Comparison of ENCODE assay signal across 17 cellular contexts in genomic region chr2:89767581-89768435, GRCh38.
DNase-seq lines count a peak whose midpoint lies in the region; ATAC-seq, FAIRE-seq and TF ChIP-seq lines count a peak whose summit lies in the region.
"Had no signal": no experiment of that assay in that cellular context is flagged by ENCODE, and none has a peak within 500 bp of the region (broad histone marks: within the 10 kb centered on the region; RNA-seq: fewer than 3 reads in every experiment).

No MANE protein-coding gene starts in this region.

- DNase-seq in AG20443 (ENCODE audit: low spot score), result peak; percentile 4
- no peak for DNase-seq in stimulated activated CD4-positive, alpha-beta T cell treated with anti-CD3 and anti-CD28 coated beads, Interleukin-2, amount 100 ng/mL, for 48 hours
- no peak for DNase-seq in activated naive CD4-positive, alpha-beta T cell (lab: John Stamatoyannopoulos, UW)
- DNase-seq in GM12892 (ENCODE audit: insufficient read length), result no peak
- DNase-seq: midbrain; MM.1S; NCI-H2029; NCI-H510A; nucleus accumbens; stimulated activated naive CD4-positive, alpha-beta T cell had no signal

- H3K9me3 ChIP-seq in HUES64 (ENCODE audit: insufficient read depth, low read depth, low read length) (peaks cover 67% of the 10 kb centered on the region), iPS-18a (ENCODE audit: control insufficient read depth, low read depth, low read length) (peaks cover 5% of the 10 kb centered on the region), parathyroid adenoma (ENCODE audit: control insufficient read depth, low read length) (no peaks in the 10 kb centered on the region)

- no peak for FAIRE-seq in GM12892 (lab: Jason Lieb, UNC)
- FAIRE-seq: astrocyte, colon had no signal

- peak overlapping the region; percentile 36 for H3K4me2 ChIP-seq in parathyroid adenoma (ENCODE audit: low read length)
- H3K4me2 ChIP-seq: smooth muscle cell had no signal

- no peak overlapping the region for H2AFZ ChIP-seq in parathyroid adenoma

- ATAC-seq in GM21381 (IDR thresholded peaks at IDR 0.05; ENCODE audit: unreplicated experiment), result no peak

- no peaks in the 10 kb centered on the region for H3K79me2 ChIP-seq in parathyroid adenoma

- TF ChIP-seq CTCF in parathyroid adenoma (IDR thresholded peaks at IDR 0.05), result no peak

- H3K4me1 ChIP-seq in HUES64 (ENCODE audit: insufficient read depth, low read length), result no peaks in the 10 kb centered on the region
- no peaks in the 10 kb centered on the region for H3K4me1 ChIP-seq in iPS-18a (ENCODE audit: control insufficient read depth, low read depth, low read length)
- no peaks in the 10 kb centered on the region for H3K4me1 ChIP-seq in parathyroid adenoma

- H3K27me3 ChIP-seq in HUES64 (ENCODE audit: insufficient read depth, low read length) (peaks cover 29% of the 10 kb centered on the region), iPS-18a (ENCODE audit: control insufficient read depth, insufficient read depth, low read length) (peaks cover 29% of the 10 kb centered on the region), parathyroid adenoma (ENCODE audit: control insufficient read depth, insufficient read depth, low read length) (no peaks in the 10 kb centered on the region)

- 85% methylated on average over 59 of the region's 59 CpGs for WGBS in HUES64

- no peak for TF ChIP-seq POLR2A in GM12892 (IDR thresholded peaks at IDR 0.05; ENCODE audit: low read depth, low read length)

- H3K27ac ChIP-seq in HUES64 (ENCODE audit: low read depth, low read length) (no peak overlapping the region), iPS-18a (ENCODE audit: low read length) (no peak overlapping the region), parathyroid adenoma (no peak overlapping the region)

- H3K36me3 ChIP-seq in HUES64 (ENCODE audit: insufficient read depth, low read length), result no peaks in the 10 kb centered on the region
- H3K36me3 ChIP-seq in iPS-18a (ENCODE audit: control insufficient read depth, low read depth, low read length), result no peaks in the 10 kb centered on the region
- H3K36me3 ChIP-seq in parathyroid adenoma (ENCODE audit: control insufficient read depth, insufficient read depth, low read length), result no peaks in the 10 kb centered on the region

- peak overlapping the region; percentile 30; the same call in 1 of the 2 replicates for H3K4me3 ChIP-seq in HUES64 (ENCODE audit: low read length)
- peak overlapping the region; percentile 50 for H3K4me3 ChIP-seq in iPS-18a (ENCODE audit: low read length)
- H3K4me3 ChIP-seq in parathyroid adenoma (ENCODE audit: low read depth, low read length), result no peak overlapping the region
- H3K4me3 ChIP-seq: smooth muscle cell had no signal

- no peak overlapping the region for H3K9ac ChIP-seq in HUES64 (ENCODE audit: low read depth, low read length)
- H3K9ac ChIP-seq in iPS-18a (ENCODE audit: low read length), result no peak overlapping the region
- no peak overlapping the region for H3K9ac ChIP-seq in parathyroid adenoma
